Comparison of ENCODE assay signal across 8 cellular contexts in genomic region chr4:165378763-165379631, GRCh38. TPM values are rescaled to one million over a fixed set of nuclear protein-coding genes. Genes with fewer than 3 reads are reported as not detected.
A peak's percentile ranks its signal among the peaks of the same experiment; 100 is the strongest.
DNase-seq lines count a peak whose midpoint lies in the region; ATAC-seq, FAIRE-seq and TF ChIP-seq lines count a peak whose summit lies in the region.

TSS of gene CPE (plus strand) at chr4:165379008. CDS start at chr4:165379222, 214 bp downstream.

- H3K27ac Mint-ChIP-seq in chondrocyte (ENCODE audit: unreplicated experiment), result peak within 1 kb of the TSS; percentile 90

- H3K36me3 ChIP-seq in keratinocyte (ENCODE audit: control insufficient read depth in 2 of 2, extremely low read depth in 1 of 2, insufficient read depth in 2 of 2, low read length in 2 of 2), result no peaks in the 10 kb centered on the region

- H3K4me1 ChIP-seq in keratinocyte (ENCODE audit: control insufficient read depth, extremely low read depth, insufficient read depth, low read length), result peaks cover 5% of the 10 kb centered on the region

- H4K20me1 ChIP-seq in keratinocyte (ENCODE audit: control insufficient read depth, extremely low read depth, insufficient read depth, low read length), result no peaks in the 10 kb centered on the region

- peak within 1 kb of the TSS; percentile 85 for H3K4me3 Mint-ChIP-seq in chondrocyte (ENCODE audit: unreplicated experiment)

- peaks cover 51% of the 10 kb centered on the region for H3K4me1 Mint-ChIP-seq in chondrocyte (ENCODE audit: low read depth)

- H3K27ac ChIP-seq in keratinocyte (ENCODE audit: control insufficient read depth, insufficient read depth, low read length), result no peak within 1 kb of the TSS

- H2AFZ ChIP-seq in keratinocyte (ENCODE audit: control insufficient read depth, low read length), result peak within 1 kb of the TSS; percentile 94

- H3K27me3 Mint-ChIP-seq in chondrocyte (ENCODE audit: low read depth), result no peaks in the 10 kb centered on the region

- no peak for TF ChIP-seq POLR2A in GM18505 (IDR thresholded peaks at IDR 0.05; ENCODE audit: borderline replicate concordance, extremely low read depth, insufficient read depth, insufficient read length)

- TF ChIP-seq CTCF in chondrocyte (IDR thresholded peaks at IDR 0.05), result peak; percentile 74
- TF ChIP-seq CTCF in keratinocyte (optimal IDR thresholded peaks at IDR 0.05 in 1 of 3, IDR thresholded peaks at IDR 0.05 in 1 of 3, conservative IDR thresholded peaks at IDR 0.05 in 1 of 3; ENCODE audit: extremely low read depth in 1 of 3, insufficient read depth in 2 of 3, low read length in 3 of 3), result peak; percentile 25 to 80 (median 57)

- no peaks in the 10 kb centered on the region for H3K79me2 ChIP-seq in keratinocyte (ENCODE audit: control insufficient read depth, insufficient read depth, low read length)

- H3K9ac ChIP-seq in keratinocyte (ENCODE audit: control insufficient read depth, extremely low read depth, insufficient read depth, low read length), result peak within 1 kb of the TSS; percentile 35

- peak within 1 kb of the TSS; percentile 32 to 64 (median 63) for H3K4me3 ChIP-seq in keratinocyte (ENCODE audit: control insufficient read depth in 2 of 3, extremely low read depth in 1 of 3, insufficient read depth in 2 of 3, low read depth in 1 of 3, low read length in 3 of 3)

- dilution Hi-C loops in keratinocyte (cut with MboI; ENCODE audit: extremely low pct_ligation_motif_present, low sequenced_read_pairs), result no loop called here

- DNase-seq in NCI-H2107 (lab: John Stamatoyannopoulos, UW) (peak; percentile 52), chondrocyte (ENCODE audit: low spot score) (peak; percentile 96), keratinocyte (ENCODE audit: low read depth, low spot score) (no peak)
- peak; percentile 25 to 31 for DNase-seq in activated CD4-positive, alpha-beta T cell treated with anti-CD3 and anti-CD28 coated beads for 4 hours
- peak; percentile 44 for DNase-seq in stimulated activated CD4-positive, alpha-beta T cell treated with anti-CD3 and anti-CD28 coated beads, Interleukin-12 subunit alpha, Interleukin-12 subunit beta, amount 100 ng/mL, for 4 hours

- no peaks in the 10 kb centered on the region for H3K9me3 ChIP-seq in keratinocyte (ENCODE audit: control insufficient read depth, low read depth, low read length)

- H3K9me3 Mint-ChIP-seq in chondrocyte (ENCODE audit: low read depth), result no peaks in the 10 kb centered on the region

- no peaks in the 10 kb centered on the region for H3K36me3 Mint-ChIP-seq in chondrocyte (ENCODE audit: low read depth)

- peaks cover 5% of the 10 kb centered on the region for H3K27me3 ChIP-seq in keratinocyte (ENCODE audit: control insufficient read depth, extremely low read depth, insufficient read depth, low read length)

- FAIRE-seq in keratinocyte (lab: Jason Lieb, UNC), result no peak

- ATAC-seq in GM18505 (IDR thresholded peaks at IDR 0.05; ENCODE audit: unreplicated experiment) (peak; percentile 95), HG02943 (IDR thresholded peaks at IDR 0.05; ENCODE audit: low read depth, unreplicated experiment) (peak; percentile 85), GM21447 (IDR thresholded peaks at IDR 0.05; ENCODE audit: unreplicated experiment) (no peak)

- H3K4me2 ChIP-seq in keratinocyte (ENCODE audit: control insufficient read depth, extremely low read depth, insufficient read depth, low read depth, low read length), result peak within 1 kb of the TSS; percentile 93

- no peaks in the 10 kb centered on the region for H3K9me1 ChIP-seq in keratinocyte (ENCODE audit: control insufficient read depth, extremely low read depth, insufficient read depth, low read length)

RNA-seq across cellular contexts. Expression of gene CPE, which starts in this region (rescaled TPM):
- total RNA-seq in chondrocyte, result 269 to 284 TPM (median 275 TPM) in 3 replicates
- polyA plus RNA-seq in keratinocyte, result 1.4 to 3.8 TPM (median 1.9 TPM) in 3 replicates
- polyA plus RNA-seq in keratinocyte (2011; ENCODE audit: low read depth), result 13.5 TPM
- polyA plus RNA-seq in keratinocyte (2011; cell fraction: cytosol; rRNA removed), result 0.86 and 1.3 TPM in 2 replicates
- 4.9 and 5.1 TPM in 2 replicates for polyA plus RNA-seq in keratinocyte (2011; cell fraction: nucleus; rRNA removed)
- polyA plus RNA-seq in keratinocyte (2012; ENCODE audit: low replicate concordance), result 1.1 and 10.5 TPM in 2 replicates
- 0.77 to 2.3 TPM (median 1.4 TPM) in 3 replicates for polyA minus RNA-seq in keratinocyte
- 5.8 TPM for polyA minus RNA-seq in keratinocyte (2011; cell fraction: cytosol; rRNA and poly(A)+ RNA removed)
- polyA minus RNA-seq in keratinocyte (2011; cell fraction: nucleus; rRNA and poly(A)+ RNA removed), result 1.7 and 3.2 TPM in 2 replicates
